9 cellular contexts compared by ENCODE assay signal in the genomic region with DNA sequence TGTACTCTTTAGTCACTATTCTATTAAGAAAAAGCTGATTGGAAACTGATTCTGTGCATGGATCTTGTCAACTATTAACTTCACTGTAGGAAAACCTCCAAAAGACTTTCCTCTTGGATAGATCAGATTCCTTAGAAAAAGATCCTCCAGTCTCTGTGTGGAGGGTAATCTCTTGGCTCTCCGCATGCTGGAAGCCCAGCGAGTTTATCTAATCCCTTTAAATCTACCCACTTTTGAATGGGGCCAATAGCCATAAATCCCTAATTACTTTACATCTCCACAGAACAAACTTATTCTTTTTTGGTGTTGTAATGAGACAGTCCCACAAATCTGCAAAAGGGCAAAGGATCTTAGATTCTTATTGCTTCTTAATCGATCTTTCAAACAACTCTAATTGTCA.
"Had no signal": no experiment of that assay in that cellular context is flagged by ENCODE, and none has a peak within 500 bp of the region (broad histone marks: within the 10 kb centered on the region; RNA-seq: fewer than 3 reads in every experiment).

No MANE protein-coding gene starts in this region.

- H3K9me3 Mint-ChIP-seq: GM23338, H9 had no signal

- H3K27ac Mint-ChIP-seq: GM23338 had no signal

- FAIRE-seq: H1, H54, HTR-8/SVneo, K562 had no signal

- H3K4me2 ChIP-seq: GM23338 had no signal

- DNase-seq: H9, HCEC 1CT, IMR-90, KG1 had no signal

- H2AFZ ChIP-seq: GM23338 had no signal

- ATAC-seq: GM23338, K562 had no signal

- H3K4me3 ChIP-seq: GM23338, K562 had no signal

- H3K4me3 Mint-ChIP-seq: GM23338, H9 had no signal
